ENCODE assay signal across 8 cellular contexts in the genomic region with DNA sequence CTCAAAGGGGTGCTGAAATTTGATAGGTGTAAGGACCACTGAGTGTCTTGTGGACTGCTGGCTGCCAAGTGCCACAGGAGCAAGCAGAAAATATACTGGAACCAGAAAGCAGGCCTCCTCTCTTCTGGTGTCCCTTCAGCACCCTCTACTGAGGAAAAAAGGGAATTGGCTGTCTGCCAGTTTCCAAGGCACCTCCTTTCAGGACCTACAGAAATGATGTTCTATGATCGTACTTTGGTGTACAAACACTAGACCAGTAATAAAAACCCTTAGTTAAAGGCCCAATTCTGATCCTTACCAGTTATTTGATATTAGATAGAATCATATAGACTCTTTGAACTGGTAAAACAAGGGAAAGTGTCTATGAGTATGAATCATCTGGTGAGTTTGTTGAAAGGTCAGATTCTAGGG. TPM values are rescaled to one million over a fixed set of nuclear protein-coding genes. Genes with fewer than 3 reads are reported as not detected.
DNase-seq lines count a peak whose midpoint lies in the region; ATAC-seq and TF ChIP-seq lines count a peak whose summit lies in the region.

No MANE protein-coding gene starts in this region.

- H3K27me3 Mint-ChIP-seq in chondrocyte (ENCODE audit: low read depth): no peaks in the 10 kb centered on the region

- ATAC-seq in GM18502 (IDR thresholded peaks at IDR 0.05; ENCODE audit: poor library complexity, unreplicated experiment) (peak; percentile 58), left lobe of liver (peak; percentile 83), HG03457 (IDR thresholded peaks at IDR 0.05; ENCODE audit: unreplicated experiment) (no peak)
- ATAC-seq in stimulated activated effector memory CD8-positive, alpha-beta T cell treated with anti-CD3 and anti-CD28 coated beads, Interleukin-12 subunit alpha, Interleukin-12 subunit beta, amount 100 ng/mL, for 72 hours: peak; percentile 65

- TF ChIP-seq CTCF in AG10803 (conservative IDR thresholded peaks at IDR 0.05; ENCODE audit: low read length) (peak; percentile 61), chondrocyte (IDR thresholded peaks at IDR 0.05) (peak; percentile 80)

- no peaks in the 10 kb centered on the region for H3K9me3 Mint-ChIP-seq in chondrocyte (ENCODE audit: low read depth)
- no peaks in the 10 kb centered on the region for H3K9me3 Mint-ChIP-seq in stimulated activated effector memory CD8-positive, alpha-beta T cell treated with anti-CD3 and anti-CD28 coated beads, Interleukin-12 subunit alpha, Interleukin-12 subunit beta, amount 100 ng/mL, for 72 hours

- H3K36me3 Mint-ChIP-seq in chondrocyte (ENCODE audit: low read depth): peaks cover 2% of the 10 kb centered on the region
- H3K36me3 Mint-ChIP-seq in stimulated activated effector memory CD8-positive, alpha-beta T cell treated with anti-CD3 and anti-CD28 coated beads, Interleukin-12 subunit alpha, Interleukin-12 subunit beta, amount 100 ng/mL, for 72 hours: peaks cover 50% of the 10 kb centered on the region

- H3K4me3 Mint-ChIP-seq in chondrocyte (ENCODE audit: unreplicated experiment): no peak overlapping the region
- no peak overlapping the region for H3K4me3 Mint-ChIP-seq in stimulated activated effector memory CD8-positive, alpha-beta T cell treated with anti-CD3 and anti-CD28 coated beads, Interleukin-12 subunit alpha, Interleukin-12 subunit beta, amount 100 ng/mL, for 72 hours

- H3K4me1 Mint-ChIP-seq in chondrocyte (ENCODE audit: low read depth): peaks cover 7% of the 10 kb centered on the region
- H3K4me1 Mint-ChIP-seq in stimulated activated effector memory CD8-positive, alpha-beta T cell treated with anti-CD3 and anti-CD28 coated beads, Interleukin-12 subunit alpha, Interleukin-12 subunit beta, amount 100 ng/mL, for 72 hours: peaks cover 10% of the 10 kb centered on the region

- DNase-seq in AG10803 (ENCODE audit: low read depth) (peak; percentile 63), NCI-H2081 (lab: John Stamatoyannopoulos, UW) (peak; percentile 84 to 87), T-helper 9 cell (peak; percentile 14), chondrocyte (ENCODE audit: low spot score) (no peak), left lobe of liver (ENCODE audit: low spot score) (peak; percentile 53)
- peak in 1 of 2 donors; percentile 63 for DNase-seq in stimulated activated effector memory CD8-positive, alpha-beta T cell treated with anti-CD3 and anti-CD28 coated beads, Interleukin-12 subunit alpha, Interleukin-12 subunit beta, amount 100 ng/mL, for 72 hours (ENCODE audit: low spot score in 2 of 2)

- H3K4me3 ChIP-seq in AG10803 (ENCODE audit: low read length): no peak overlapping the region

- no peak overlapping the region for H3K27ac Mint-ChIP-seq in chondrocyte (ENCODE audit: unreplicated experiment)
- H3K27ac Mint-ChIP-seq in stimulated activated effector memory CD8-positive, alpha-beta T cell treated with anti-CD3 and anti-CD28 coated beads, Interleukin-12 subunit alpha, Interleukin-12 subunit beta, amount 100 ng/mL, for 72 hours: no peak overlapping the region

RNA-seq across cellular contexts. Expression of gene BCAS3, which starts 35.8 kb away (rescaled TPM):
- total RNA-seq in chondrocyte (22.6 to 31.1 TPM (median 26.4 TPM) in 3 replicates), left lobe of liver (20.9 TPM)

RNA-seq across cellular contexts. Expression of gene PPM1D, which starts 41.8 kb away (rescaled TPM):
- total RNA-seq in chondrocyte: 11.9 to 13.3 TPM (median 13.1 TPM) in 3 replicates
- total RNA-seq in left lobe of liver: 5.0 TPM
